1 cellular context compared by ENCODE assay signal in the genomic region with DNA sequence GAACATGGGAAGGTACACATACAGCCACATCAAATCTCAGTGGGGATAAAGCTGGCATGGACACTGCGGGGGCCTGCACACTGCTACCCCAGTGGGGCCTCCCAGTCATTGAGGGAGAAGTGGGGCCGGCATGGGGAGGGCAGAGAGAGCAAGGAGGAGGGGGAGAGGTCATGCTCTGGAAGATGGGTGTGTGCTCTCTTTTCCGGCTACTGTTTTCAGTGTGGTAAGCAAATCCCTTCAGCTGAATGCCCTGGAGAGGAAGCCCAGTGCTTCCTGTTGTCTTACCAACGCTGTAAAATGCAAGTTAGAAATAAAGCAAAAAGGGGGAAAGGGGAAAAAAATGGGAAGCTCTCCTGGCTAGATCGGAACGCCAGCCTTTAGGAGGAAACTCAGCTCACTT.
TF ChIP-seq lines count a peak whose summit lies in the region.

No MANE protein-coding gene starts in this region.

TF ChIP-seq in GM12878, 131 proteins besides CTCF, POLR2A, EP300 and RAD21:
- TF ChIP-seq NFXL1 (IDR thresholded peaks at IDR 0.05; ENCODE audit: borderline replicate concordance) (no peak), PAX5 (IDR thresholded peaks at IDR 0.05; ENCODE audit: borderline replicate concordance, low read depth, low read length) (no peak), KAT2A (conservative IDR thresholded peaks at IDR 0.05; ENCODE audit: control insufficient read depth, low read depth, low read length) (no peak), SMAD5 (IDR thresholded peaks at IDR 0.05; ENCODE audit: low read depth) (no peak), WRNIP1 (IDR thresholded peaks at IDR 0.05; ENCODE audit: borderline replicate concordance, low read depth, low read length) (no peak), SP1 (IDR thresholded peaks at IDR 0.05; ENCODE audit: low read depth, low read length) (no peak), ETV6 (conservative IDR thresholded peaks at IDR 0.05 in 1 of 2, IDR thresholded peaks at IDR 0.05 in 1 of 2; ENCODE audit: borderline replicate concordance in 1 of 2, low read depth in 1 of 2) (no peak)
- TF ChIP-seq, protein P1, sequence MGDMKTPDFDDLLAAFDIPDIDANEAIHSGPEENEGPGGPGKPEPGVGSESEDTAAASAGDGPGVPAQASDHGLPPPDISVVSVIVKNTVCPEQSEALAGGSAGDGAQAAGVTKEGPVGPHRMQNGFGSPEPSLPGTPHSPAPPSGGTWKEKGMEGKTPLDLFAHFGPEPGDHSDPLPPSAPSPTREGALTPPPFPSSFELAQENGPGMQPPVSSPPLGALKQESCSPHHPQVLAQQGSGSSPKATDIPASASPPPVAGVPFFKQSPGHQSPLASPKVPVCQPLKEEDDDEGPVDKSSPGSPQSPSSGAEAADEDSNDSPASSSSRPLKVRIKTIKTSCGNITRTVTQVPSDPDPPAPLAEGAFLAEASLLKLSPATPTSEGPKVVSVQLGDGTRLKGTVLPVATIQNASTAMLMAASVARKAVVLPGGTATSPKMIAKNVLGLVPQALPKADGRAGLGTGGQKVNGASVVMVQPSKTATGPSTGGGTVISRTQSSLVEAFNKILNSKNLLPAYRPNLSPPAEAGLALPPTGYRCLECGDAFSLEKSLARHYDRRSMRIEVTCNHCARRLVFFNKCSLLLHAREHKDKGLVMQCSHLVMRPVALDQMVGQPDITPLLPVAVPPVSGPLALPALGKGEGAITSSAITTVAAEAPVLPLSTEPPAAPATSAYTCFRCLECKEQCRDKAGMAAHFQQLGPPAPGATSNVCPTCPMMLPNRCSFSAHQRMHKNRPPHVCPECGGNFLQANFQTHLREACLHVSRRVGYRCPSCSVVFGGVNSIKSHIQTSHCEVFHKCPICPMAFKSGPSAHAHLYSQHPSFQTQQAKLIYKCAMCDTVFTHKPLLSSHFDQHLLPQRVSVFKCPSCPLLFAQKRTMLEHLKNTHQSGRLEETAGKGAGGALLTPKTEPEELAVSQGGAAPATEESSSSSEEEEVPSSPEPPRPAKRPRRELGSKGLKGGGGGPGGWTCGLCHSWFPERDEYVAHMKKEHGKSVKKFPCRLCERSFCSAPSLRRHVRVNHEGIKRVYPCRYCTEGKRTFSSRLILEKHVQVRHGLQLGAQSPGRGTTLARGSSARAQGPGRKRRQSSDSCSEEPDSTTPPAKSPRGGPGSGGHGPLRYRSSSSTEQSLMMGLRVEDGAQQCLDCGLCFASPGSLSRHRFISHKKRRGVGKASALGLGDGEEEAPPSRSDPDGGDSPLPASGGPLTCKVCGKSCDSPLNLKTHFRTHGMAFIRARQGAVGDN (IDR thresholded peaks at IDR 0.05) = no peak
